26 cellular contexts compared by ENCODE assay signal in the genomic region with DNA sequence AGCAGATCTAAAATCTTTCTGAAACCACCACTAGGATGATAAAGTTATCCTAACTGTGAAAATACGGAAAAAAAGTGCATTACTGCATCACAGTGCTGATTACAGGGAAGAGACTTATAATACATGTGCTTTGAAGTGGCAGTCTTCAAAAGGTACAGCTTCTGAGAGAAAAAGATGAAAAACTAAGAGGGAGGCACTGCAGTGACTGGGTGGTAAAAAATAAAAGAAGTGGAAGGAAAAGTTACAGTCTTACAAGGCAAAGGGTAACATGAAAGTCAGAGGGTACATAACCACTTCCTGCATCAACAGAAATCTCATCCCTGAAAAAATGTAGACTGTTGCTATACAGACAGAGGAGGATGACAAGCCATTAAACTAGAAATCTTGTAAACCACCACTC.
"Had no signal": no experiment of that assay in that cellular context is flagged by ENCODE, and none has a peak within 500 bp of the region (broad histone marks: within the 10 kb centered on the region; RNA-seq: fewer than 3 reads in every experiment).

No MANE protein-coding gene starts in this region.

- H3K36me3 ChIP-seq: colonic mucosa, esophagus muscularis mucosa, esophagus squamous epithelium, gastrocnemius medialis, gastroesophageal sphincter, heart left ventricle, heart right ventricle had no signal

- H3K79me2 ChIP-seq: hepatocyte had no signal

- H3K4me1 Mint-ChIP-seq: endodermal cell had no signal

- H3K27ac ChIP-seq: colonic mucosa, coronary artery, dorsolateral prefrontal cortex, epithelial cell of prostate, esophagus muscularis mucosa, esophagus squamous epithelium, foreskin keratinocyte, gastrocnemius medialis, gastroesophageal sphincter, heart left ventricle, heart right ventricle, hepatocyte had no signal

- H3K4me1 ChIP-seq: colonic mucosa, esophagus muscularis mucosa, esophagus squamous epithelium, foreskin keratinocyte, gastrocnemius medialis, gastroesophageal sphincter, heart left ventricle, heart right ventricle had no signal

- H3K4me3 ChIP-seq: colonic mucosa, coronary artery, dorsolateral prefrontal cortex, esophagus muscularis mucosa, esophagus squamous epithelium, gastrocnemius medialis, gastroesophageal sphincter, heart left ventricle, heart right ventricle, hepatocyte had no signal

- H2AFZ ChIP-seq: hepatocyte had no signal

- DNase-seq: colonic mucosa; cortex of kidney; dermis blood vessel endothelial cell; dorsolateral prefrontal cortex; effector CD4-positive, alpha-beta T cell; effector CD8-positive, alpha-beta T cell; effector memory CD4-positive, alpha-beta T cell; effector memory CD8-positive, alpha-beta T cell; endodermal cell; erythroblast; esophagus squamous epithelium; foreskin fibroblast; foreskin keratinocyte; foreskin melanocyte; gastrocnemius medialis; glutamatergic neuron; head of caudate nucleus; heart left ventricle; heart right ventricle had no signal

- H3K27ac Mint-ChIP-seq: dendritic cell treated with granulocyte-macrophage colony-stimulating factor and Interleukin-4, amounts not matched to agents 40 ng/mL and 50 ng/mL, for 4 days; effector memory CD8-positive, alpha-beta T cell; endodermal cell had no signal

- H3K4me2 ChIP-seq: hepatocyte had no signal

- H3K27me3 Mint-ChIP-seq: dendritic cell treated with granulocyte-macrophage colony-stimulating factor and Interleukin-4, amounts not matched to agents 40 ng/mL and 50 ng/mL, for 4 days; effector memory CD8-positive, alpha-beta T cell had no signal

- H3K27me3 ChIP-seq: colonic mucosa, esophagus muscularis mucosa, esophagus squamous epithelium, foreskin keratinocyte, gastrocnemius medialis, gastroesophageal sphincter, hepatocyte had no signal

- H3K9me3 ChIP-seq: colonic mucosa, gastrocnemius medialis had no signal

- H3K4me3 Mint-ChIP-seq: dendritic cell treated with granulocyte-macrophage colony-stimulating factor and Interleukin-4, amounts not matched to agents 40 ng/mL and 50 ng/mL, for 4 days; effector memory CD8-positive, alpha-beta T cell; endodermal cell had no signal

- ATAC-seq: effector memory CD8-positive, alpha-beta T cell; esophagus mucosa; foreskin keratinocyte; gastrocnemius medialis; gastroesophageal sphincter; heart left ventricle; heart right ventricle had no signal
